ENCODE assay signal across 8 cellular contexts in the genomic region with DNA sequence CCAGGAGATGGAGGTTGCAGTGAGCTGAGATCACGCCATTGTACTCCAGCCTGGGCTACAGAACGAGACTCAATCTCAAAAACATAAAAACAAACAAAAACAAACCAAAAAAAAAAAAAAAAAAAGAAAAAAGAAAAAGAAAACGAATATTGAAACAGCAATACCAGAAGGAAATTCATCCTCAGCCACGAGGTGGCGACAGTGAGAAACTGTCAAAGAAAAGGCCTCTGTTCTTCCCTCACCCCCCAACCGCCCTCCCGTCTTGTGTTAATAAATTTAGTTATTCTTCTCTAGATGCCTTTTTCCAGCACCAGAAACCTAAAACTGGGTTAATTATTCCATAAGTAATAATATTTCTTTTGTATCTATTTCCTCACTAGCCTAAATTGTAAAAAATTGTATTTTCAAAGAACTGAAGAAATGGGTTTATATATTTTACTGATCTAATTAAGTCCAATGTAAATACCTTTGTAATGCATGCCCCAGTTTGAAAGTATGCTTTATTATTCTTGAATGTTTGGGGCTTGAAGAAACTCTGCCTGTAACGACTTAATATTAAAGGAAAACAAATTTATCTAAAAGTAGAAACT. TPM values are rescaled to one million over a fixed set of nuclear protein-coding genes. Genes with fewer than 3 reads are reported as not detected.
DNase-seq lines count a peak whose midpoint lies in the region; ATAC-seq lines count a peak whose summit lies in the region.

No MANE protein-coding gene starts in this region.

- peaks cover 5% of the 10 kb centered on the region for H3K9me3 Mint-ChIP-seq in activated CD4-positive, alpha-beta T cell treated with anti-CD3 and anti-CD28 coated beads for 36 hours (ENCODE audit: low read depth)

- H3K36me3 Mint-ChIP-seq in activated CD4-positive, alpha-beta T cell treated with anti-CD3 and anti-CD28 coated beads for 36 hours (ENCODE audit: low read depth): peaks cover 3% of the 10 kb centered on the region

- H3K27ac Mint-ChIP-seq in activated CD4-positive, alpha-beta T cell treated with anti-CD3 and anti-CD28 coated beads for 36 hours: no peak overlapping the region

- no peak overlapping the region for H3K4me3 Mint-ChIP-seq in activated CD4-positive, alpha-beta T cell treated with anti-CD3 and anti-CD28 coated beads for 36 hours

- POLR2A ChIA-PET in activated CD4-positive, alpha-beta T cell treated with anti-CD3 and anti-CD28 coated beads for 36 hours (lab: Charles Lee): no interaction called here

- intact Hi-C loops in activated CD4-positive, alpha-beta T cell treated with anti-CD3 and anti-CD28 coated beads for 36 hours (cut with DNase I, micrococcal nuclease): loop anchor here in 1 of 2 experiments (5.0 kb wide), 1 partner anchor 721 kb away; no protein-coding TSS in a partner anchor

- DNase-seq in NCI-H2227 (lab: John Stamatoyannopoulos, UW; ENCODE audit: unreplicated experiment) (peak; percentile 10), NCI-H2227 treated with DMSO at 0.1 percent for 48 hours (lab: John Stamatoyannopoulos, UW) (no peak), pons (ENCODE audit: low spot score) (peak; percentile 24), amniotic stem cell (lab: John Stamatoyannopoulos, UW) (no peak)
- DNase-seq in activated CD4-positive, alpha-beta T cell treated with anti-CD3 and anti-CD28 coated beads for 36 hours: peak; percentile 78
- peak; percentile 27 for DNase-seq in effector CD8-positive, alpha-beta T cell (lab: John Stamatoyannopoulos, UW)

- H3K27me3 Mint-ChIP-seq in activated CD4-positive, alpha-beta T cell treated with anti-CD3 and anti-CD28 coated beads for 36 hours: no peaks in the 10 kb centered on the region

- CTCF ChIA-PET in activated CD4-positive, alpha-beta T cell treated with anti-CD3 and anti-CD28 coated beads for 36 hours (lab: Charles Lee): interaction anchor here (0.6 kb wide), 3 partner anchors 191 to 1593 kb away, joined by 3 read pairs; no protein-coding TSS in a partner anchor

- no peaks in the 10 kb centered on the region for H3K4me1 Mint-ChIP-seq in activated CD4-positive, alpha-beta T cell treated with anti-CD3 and anti-CD28 coated beads for 36 hours

- ATAC-seq in HG03442 (IDR thresholded peaks at IDR 0.05; ENCODE audit: unreplicated experiment) (peak; percentile 67), HG03045 (IDR thresholded peaks at IDR 0.05; ENCODE audit: unreplicated experiment) (no peak)
- ATAC-seq in activated CD4-positive, alpha-beta T cell treated with anti-CD3 and anti-CD28 coated beads for 36 hours: peak; percentile 39

RNA-seq across cellular contexts. Expression of a gene that starts 38.6 kb away (rescaled TPM):
- 1 to 10 TPM; 5.8 to 6.0 TPM for total RNA-seq in activated CD4-positive, alpha-beta T cell treated with anti-CD3 and anti-CD28 coated beads for 36 hours

RNA-seq across cellular contexts. Expression of a gene that starts 41.4 kb away (rescaled TPM):
- total RNA-seq in activated CD4-positive, alpha-beta T cell treated with anti-CD3 and anti-CD28 coated beads for 36 hours: 1 to 10 TPM; 3.4 to 4.4 TPM

Comparison
In these comparisons a context has a peak if more than half of its experiments do, and no peak if none do; other contexts are left out.
1. DNase-seq: peak in NCI-H2227 (single experiment), activated CD4-positive, alpha-beta T cell treated with anti-CD3 and anti-CD28 coated beads for 36 hours (single experiment), effector CD8-positive, alpha-beta T cell (single experiment) and pons (single experiment); none in NCI-H2227 treated with DMSO at 0.1 percent for 48 hours (single experiment) and amniotic stem cell (single experiment).